Comparison of ENCODE assay signal across 9 cellular contexts in genomic region chr11:102810943-102811528, GRCh38. TPM values are rescaled to one million over a fixed set of nuclear protein-coding genes. Genes with fewer than 3 reads are reported as not detected.
A peak's percentile ranks its signal among the peaks of the same experiment; 100 is the strongest.
DNase-seq lines count a peak whose midpoint lies in the region; TF ChIP-seq lines count a peak whose summit lies in the region.
"Had no signal": no experiment of that assay in that cellular context is flagged by ENCODE, and none has a peak within 500 bp of the region (broad histone marks: within the 10 kb centered on the region; RNA-seq: fewer than 3 reads in every experiment).

No MANE protein-coding gene starts in this region.

- H3K4me3 ChIP-seq in sigmoid colon: no peak overlapping the region
- H3K4me3 ChIP-seq in vagina: no peak overlapping the region

- H3K27ac Mint-ChIP-seq in neural crest cell (ENCODE audit: unreplicated experiment) (no peak overlapping the region), immature natural killer cell (no peak overlapping the region)
- no peak overlapping the region for H3K27ac Mint-ChIP-seq in activated T-cell treated with anti-CD3 and anti-CD28 coated beads, Interleukin-2, amount 50 U/mL, for 24 hours

- no peaks in the 10 kb centered on the region for H3K27me3 Mint-ChIP-seq in neural crest cell (ENCODE audit: low read depth)
- H3K27me3 Mint-ChIP-seq in activated T-cell treated with anti-CD3 and anti-CD28 coated beads, Interleukin-2, amount 50 U/mL, for 24 hours: peaks cover 13% of the 10 kb centered on the region
- peaks cover 1 to 7% (median 4%) of the 10 kb centered on the region in 3 donors for H3K27me3 Mint-ChIP-seq in immature natural killer cell (ENCODE audit: low read depth in 3 of 3)

- H3K27me3 ChIP-seq in sigmoid colon: no peaks in the 10 kb centered on the region
- H3K27me3 ChIP-seq in vagina: no peaks in the 10 kb centered on the region

- TF ChIP-seq CTCF in neural crest cell (conservative IDR thresholded peaks at IDR 0.05): peak; percentile 61
- peak in 1 of 4 experiments; percentile 41 for TF ChIP-seq CTCF in sigmoid colon (IDR thresholded peaks at IDR 0.05)
- TF ChIP-seq CTCF in vagina (IDR thresholded peaks at IDR 0.05): no peak

- H3K4me1 ChIP-seq in sigmoid colon (no peaks in the 10 kb centered on the region), vagina (no peaks in the 10 kb centered on the region)

- H3K4me3 Mint-ChIP-seq in neural crest cell (no peak overlapping the region), immature natural killer cell (no peak overlapping the region)
- no peak overlapping the region for H3K4me3 Mint-ChIP-seq in activated T-cell treated with anti-CD3 and anti-CD28 coated beads, Interleukin-2, amount 50 U/mL, for 24 hours

- intact Hi-C loops in sigmoid colon (cut with DNase I): loop anchor here (2.0 to 5.0 kb wide), 2 partner anchors 130 to 241 kb away; no protein-coding TSS in a partner anchor
- intact Hi-C loops in vagina (cut with DNase I): no loop called here

- H3K9me3 Mint-ChIP-seq in neural crest cell (peaks cover 4% of the 10 kb centered on the region), immature natural killer cell (peaks cover 0 to 5% (median 0%) of the 10 kb centered on the region in 6 donors)
- H3K9me3 Mint-ChIP-seq in activated T-cell treated with anti-CD3 and anti-CD28 coated beads, Interleukin-2, amount 50 U/mL, for 24 hours: no peaks in the 10 kb centered on the region

- no peaks in the 10 kb centered on the region for H3K4me1 Mint-ChIP-seq in neural crest cell
- H3K4me1 Mint-ChIP-seq in activated T-cell treated with anti-CD3 and anti-CD28 coated beads, Interleukin-2, amount 50 U/mL, for 24 hours (ENCODE audit: low read depth): no peaks in the 10 kb centered on the region
- no peaks in the 10 kb centered on the region for H3K4me1 Mint-ChIP-seq in immature natural killer cell

- no peaks in the 10 kb centered on the region for H3K36me3 ChIP-seq in sigmoid colon
- no peaks in the 10 kb centered on the region for H3K36me3 ChIP-seq in vagina

- H3K27ac ChIP-seq in sigmoid colon (no peak overlapping the region), vagina (no peak overlapping the region)

- TF ChIP-seq EP300 in sigmoid colon (IDR thresholded peaks at IDR 0.05): no peak

- H3K9me3 ChIP-seq in sigmoid colon (no peaks in the 10 kb centered on the region), vagina (no peaks in the 10 kb centered on the region)

- H3K36me3 Mint-ChIP-seq in neural crest cell (ENCODE audit: low read depth) (no peaks in the 10 kb centered on the region), immature natural killer cell (no peaks in the 10 kb centered on the region)
- no peaks in the 10 kb centered on the region for H3K36me3 Mint-ChIP-seq in activated T-cell treated with anti-CD3 and anti-CD28 coated beads, Interleukin-2, amount 50 U/mL, for 24 hours (ENCODE audit: low read depth)

- 1 to 12% methylated on average over 3 of the region's 3 CpGs for WGBS in sigmoid colon, 2 donors

- DNase-seq in ELF-1 (ENCODE audit: low read depth, low spot score): peak; percentile 18
- peak; percentile 13 for DNase-seq in NAMALWA (ENCODE audit: low spot score)
- peak; percentile 11 for DNase-seq in cerebellar cortex (ENCODE audit: low spot score)
- DNase-seq in neural crest cell (ENCODE audit: low read depth, low spot score): peak; percentile 3
- no peak for DNase-seq in sigmoid colon
- DNase-seq in activated T-cell treated with anti-CD3 and anti-CD28 coated beads, Interleukin-2, amount 50 U/mL, for 24 hours: no peak
- DNase-seq in immature natural killer cell: no peak
- DNase-seq in vagina (ENCODE audit: extremely low spot score in 2 of 2): no peak
- DNase-seq: hypothalamus had no signal

- TF ChIP-seq POLR2A in sigmoid colon (IDR thresholded peaks at IDR 0.05): no peak
- no peak for TF ChIP-seq POLR2A in vagina (IDR thresholded peaks at IDR 0.05)

RNA-seq across cellular contexts. Expression of gene MMP1, which starts 13.1 kb away (rescaled TPM):
- total RNA-seq in neural crest cell: not detected in 2 replicates
- total RNA-seq in sigmoid colon: 1 to 10 TPM in 1 of 4 donors, not detected in 3; 1.8 TPM
- polyA plus RNA-seq in sigmoid colon: 1 to 10 TPM in 2 of 3 donors, under 1 TPM in 1; 0.60 to 5.3 (median 2.7) TPM
- not detected for polyA plus RNA-seq in immature natural killer cell
- not detected for total RNA-seq in vagina

RNA-seq across cellular contexts. Expression of gene MMP10, which starts 30.6 kb away (rescaled TPM):
- not detected in 2 replicates for total RNA-seq in neural crest cell
- not detected for total RNA-seq in sigmoid colon
- under 1 TPM in 2 of 3 donors, not detected in 1; 0.25 to 0.46 TPM for polyA plus RNA-seq in sigmoid colon
- polyA plus RNA-seq in immature natural killer cell: not detected
- not detected for total RNA-seq in vagina

RNA-seq across cellular contexts. Expression of gene MMP3, which starts 32.4 kb away (rescaled TPM):
- total RNA-seq in neural crest cell (not detected in 2 replicates), sigmoid colon (10 to 100 TPM in 2 of 4 donors, under 1 TPM in 1, not detected in 1; 0.36 to 28.5 (median 25.3) TPM), vagina (not detected)
- polyA plus RNA-seq in sigmoid colon (1 to 10 TPM in 2 of 3 donors, not detected in 1; 1.3 to 2.8 TPM), immature natural killer cell (not detected)

Comparison
In these comparisons a context has a peak if more than half of its experiments do, and no peak if none do; other contexts are left out.
1. DNase-seq: peak in ELF-1 (single experiment), NAMALWA (single experiment), cerebellar cortex (single experiment) and neural crest cell (single experiment); none in sigmoid colon (single experiment), activated T-cell treated with anti-CD3 and anti-CD28 coated beads, Interleukin-2, amount 50 U/mL, for 24 hours (single experiment), immature natural killer cell (0 of 3) and vagina (0 of 2).